ENCODE assay signal across 20 cellular contexts in genomic region chr20:43238833-43239232, GRCh38. TPM values are rescaled to one million over a fixed set of nuclear protein-coding genes. Genes with fewer than 3 reads are reported as not detected.
DNase-seq lines count a peak whose midpoint lies in the region; ATAC-seq and TF ChIP-seq lines count a peak whose summit lies in the region.
"Had no signal": no experiment of that assay in that cellular context is flagged by ENCODE, and none has a peak within 500 bp of the region (broad histone marks: within the 10 kb centered on the region; RNA-seq: fewer than 3 reads in every experiment).

No MANE protein-coding gene starts in this region.

- no peaks in the 10 kb centered on the region for H3K9me2 ChIP-seq in hepatocyte (replicated peaks; ENCODE audit: insufficient read depth)

- H2AFZ ChIP-seq in hepatocyte, result no peak overlapping the region

- H3K9me3 Mint-ChIP-seq in activated CD8-positive, alpha-beta memory T cell treated with anti-CD3 and anti-CD28 coated beads, Interleukin-2, amount 10 ng/mL, durations not matched to agents 7 days and 5 days (ENCODE audit: low read depth), result peaks cover 2% of the 10 kb centered on the region
- H3K9me3 Mint-ChIP-seq: natural killer cell had no signal

- no peaks in the 10 kb centered on the region for H3K4me1 Mint-ChIP-seq in activated CD8-positive, alpha-beta memory T cell treated with anti-CD3 and anti-CD28 coated beads, Interleukin-2, amount 10 ng/mL, durations not matched to agents 7 days and 5 days
- H3K4me1 Mint-ChIP-seq: natural killer cell had no signal

- no peaks in the 10 kb centered on the region for H3K79me2 ChIP-seq in hepatocyte

- no peaks in the 10 kb centered on the region for H4K20me1 ChIP-seq in hepatocyte (ENCODE audit: insufficient read depth, poor library complexity, severe bottlenecking)

- no peak overlapping the region for H3K27ac ChIP-seq in hepatocyte
- H3K27ac ChIP-seq: 22Rv1, body of pancreas, colonic mucosa had no signal

- WGBS in hepatocyte (ENCODE audit: low lambda C conversion rate, missing lambda C conversion rate), result 62% methylated on average over 3 of the region's 3 CpGs

- DNase-seq in DMS 273 (lab: John Stamatoyannopoulos, UW; ENCODE audit: unreplicated experiment), result peak; percentile 5
- DNase-seq in DMS 273 treated with DMSO at 0.1 percent for 48 hours (lab: John Stamatoyannopoulos, UW), result no peak
- peak; percentile 62 for DNase-seq in H7
- DNase-seq in NCI-H526 (lab: John Stamatoyannopoulos, UW), result peak; percentile 44 to 75
- DNase-seq in hepatocyte (ENCODE audit: low spot score), result peak; percentile 21
- no peak for DNase-seq in NCI-H446 (lab: John Stamatoyannopoulos, UW)
- DNase-seq in activated CD8-positive, alpha-beta memory T cell treated with anti-CD3 and anti-CD28 coated beads, Interleukin-2, amount 10 ng/mL, durations not matched to agents 7 days and 5 days, result no peak
- DNase-seq: activated CD8-positive, alpha-beta memory T cell treated with anti-CD3 and anti-CD28 coated beads for 24 hours; activated naive CD8-positive, alpha-beta T cell treated with anti-CD3 and anti-CD28 coated beads, Interleukin-2, amount 10 ng/mL, durations not matched to agents 7 days and 5 days; colonic mucosa; mesenchymal stem cell; natural killer cell; NCI-H1930; NCI-H510A treated with DMSO at 0.1 percent for 48 hours; stimulated activated CD4-positive, alpha-beta T cell treated with anti-CD3 and anti-CD28 coated beads, Interleukin-4, amount 100 ng/mL, for 1 hour had no signal

- TF ChIP-seq CTCF in hepatocyte (IDR thresholded peaks at IDR 0.05; ENCODE audit: poor library complexity), result no peak

- peak overlapping the region; percentile 34 for H3K4me2 ChIP-seq in hepatocyte

- no peak for ATAC-seq in activated CD8-positive, alpha-beta memory T cell treated with anti-CD3 and anti-CD28 coated beads, Interleukin-2, amount 10 ng/mL, durations not matched to agents 7 days and 5 days
- no peak for ATAC-seq in HG03045 (IDR thresholded peaks at IDR 0.05; ENCODE audit: unreplicated experiment)
- ATAC-seq: body of pancreas, natural killer cell had no signal

- H3K27ac Mint-ChIP-seq in activated CD8-positive, alpha-beta memory T cell treated with anti-CD3 and anti-CD28 coated beads, Interleukin-2, amount 10 ng/mL, durations not matched to agents 7 days and 5 days, result no peak overlapping the region
- H3K27ac Mint-ChIP-seq: activated naive CD8-positive, alpha-beta T cell treated with anti-CD3 and anti-CD28 coated beads, Interleukin-2, amount 10 ng/mL, durations not matched to agents 7 days and 5 days; natural killer cell; progenitor cell of endocrine pancreas had no signal

- H3K4me3 Mint-ChIP-seq in activated CD8-positive, alpha-beta memory T cell treated with anti-CD3 and anti-CD28 coated beads, Interleukin-2, amount 10 ng/mL, durations not matched to agents 7 days and 5 days, result no peak overlapping the region
- H3K4me3 Mint-ChIP-seq: activated naive CD8-positive, alpha-beta T cell treated with anti-CD3 and anti-CD28 coated beads, Interleukin-2, amount 10 ng/mL, durations not matched to agents 7 days and 5 days; natural killer cell had no signal

- H3K36me3 Mint-ChIP-seq in activated CD8-positive, alpha-beta memory T cell treated with anti-CD3 and anti-CD28 coated beads, Interleukin-2, amount 10 ng/mL, durations not matched to agents 7 days and 5 days, result no peaks in the 10 kb centered on the region
- H3K36me3 Mint-ChIP-seq: activated naive CD8-positive, alpha-beta T cell treated with anti-CD3 and anti-CD28 coated beads, Interleukin-2, amount 10 ng/mL, durations not matched to agents 7 days and 5 days; natural killer cell had no signal

- H3K4me3 ChIP-seq in H7 (ENCODE audit: insufficient read depth, low read depth, low read length), result no peak overlapping the region
- H3K4me3 ChIP-seq in hepatocyte, result no peak overlapping the region
- H3K4me3 ChIP-seq: body of pancreas, colonic mucosa had no signal

- H3K27me3 ChIP-seq in H7 (ENCODE audit: control insufficient read depth, insufficient read depth, low read length) (no peaks in the 10 kb centered on the region; the same call in 1 of the 2 replicates), hepatocyte (no peaks in the 10 kb centered on the region)
- H3K27me3 ChIP-seq: colonic mucosa had no signal

- no peaks in the 10 kb centered on the region for H3K9me3 ChIP-seq in hepatocyte (ENCODE audit: low read depth)
- H3K9me3 ChIP-seq: body of pancreas, colonic mucosa had no signal

- H3K4me1 ChIP-seq in hepatocyte (ENCODE audit: insufficient read depth), result no peaks in the 10 kb centered on the region
- H3K4me1 ChIP-seq: body of pancreas, colonic mucosa had no signal

- H3K27me3 Mint-ChIP-seq in activated CD8-positive, alpha-beta memory T cell treated with anti-CD3 and anti-CD28 coated beads, Interleukin-2, amount 10 ng/mL, durations not matched to agents 7 days and 5 days, result no peaks in the 10 kb centered on the region

- CTCF ChIA-PET in activated CD8-positive, alpha-beta memory T cell treated with anti-CD3 and anti-CD28 coated beads, Interleukin-2, amount 10 ng/mL, durations not matched to agents 7 days and 5 days (lab: Charles Lee), result no interaction called here

- H3K36me3 ChIP-seq in H7 (replicated peaks; ENCODE audit: control insufficient read depth, insufficient read depth, low read length) (no peaks in the 10 kb centered on the region), hepatocyte (replicated peaks; ENCODE audit: insufficient read depth, low read depth) (no peaks in the 10 kb centered on the region)
- H3K36me3 ChIP-seq: colonic mucosa had no signal

RNA-seq across cellular contexts. Expression of gene PTPRT, which starts 49.1 kb away (rescaled TPM):
- total RNA-seq in H7 (2014; rRNA removed; shearing (Covaris generic)), result 0.07 and 0.11 TPM in 2 replicates
- total RNA-seq in hepatocyte, result 0.83 and 1.6 TPM in 2 replicates
- polyA plus RNA-seq in hepatocyte, result 0.47 and 0.85 TPM in 2 replicates
- total RNA-seq in activated CD8-positive, alpha-beta memory T cell treated with anti-CD3 and anti-CD28 coated beads, Interleukin-2, amount 10 ng/mL, durations not matched to agents 7 days and 5 days, result not detected
- total RNA-seq: activated naive CD8-positive, alpha-beta T cell treated with anti-CD3 and anti-CD28 coated beads, Interleukin-2, amount 10 ng/mL, durations not matched to agents 7 days and 5 days; natural killer cell had no signal
- polyA plus RNA-seq: BJ had no signal

Comparison
In these comparisons a context has a peak if more than half of its experiments do, and no peak if none do; other contexts are left out.
1. DNase-seq: peak in DMS 273 (single experiment), H7 (single experiment), NCI-H526 (2 of 2) and hepatocyte (single experiment); none in DMS 273 treated with DMSO at 0.1 percent for 48 hours (single experiment), NCI-H446 (0 of 2) and activated CD8-positive, alpha-beta memory T cell treated with anti-CD3 and anti-CD28 coated beads, Interleukin-2, amount 10 ng/mL, durations not matched to agents 7 days and 5 days (single experiment).